Comparison of ENCODE assay signal across 8 cellular contexts in the genomic region with DNA sequence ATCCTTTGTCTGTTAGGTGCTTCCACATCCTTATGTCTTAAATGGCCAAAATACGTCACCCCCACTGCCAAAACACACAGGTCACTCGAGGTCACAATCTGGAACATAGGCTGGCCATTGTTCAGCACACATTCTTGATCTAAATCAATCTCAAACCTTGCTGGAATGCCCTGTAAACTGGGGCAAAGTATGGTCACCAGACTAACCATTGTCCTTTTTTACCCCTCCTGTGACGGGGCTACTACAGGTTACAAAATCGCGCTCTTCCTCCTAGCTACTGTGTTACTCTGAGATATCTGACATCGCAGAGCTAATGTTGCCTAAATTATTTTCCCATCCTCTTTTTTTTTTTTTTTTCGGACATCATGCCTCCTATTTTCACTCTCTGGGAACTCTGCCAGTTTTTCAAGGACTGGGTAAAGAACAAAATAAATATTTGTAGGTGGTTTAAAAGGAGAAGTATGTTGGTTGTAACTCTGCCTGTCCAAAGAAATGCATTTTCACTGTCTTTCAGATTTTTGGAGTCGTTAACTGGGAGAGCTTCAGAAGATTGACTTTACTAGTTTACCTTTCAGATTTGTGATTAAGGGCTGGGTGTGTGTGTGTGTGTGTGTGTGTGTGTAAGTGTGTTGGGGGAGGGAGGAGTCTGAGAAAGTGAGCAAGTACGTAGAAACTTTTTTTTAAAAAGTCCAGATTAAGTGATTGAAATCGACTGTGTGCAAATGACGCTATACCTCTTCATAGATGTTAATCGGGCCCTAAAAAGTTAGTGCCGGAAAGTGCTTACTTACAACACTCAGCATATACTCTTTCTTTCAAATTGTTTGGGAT. TPM values are rescaled to one million over a fixed set of nuclear protein-coding genes. Genes with fewer than 3 reads are reported as not detected.
DNase-seq lines count a peak whose midpoint lies in the region; ATAC-seq and TF ChIP-seq lines count a peak whose summit lies in the region.

No MANE protein-coding gene starts in this region.

- ATAC-seq in Panc1, result no peak
- no peak for ATAC-seq in HG03565 (IDR thresholded peaks at IDR 0.05; ENCODE audit: unreplicated experiment)
- no peak for ATAC-seq in HG02763 (IDR thresholded peaks at IDR 0.05; ENCODE audit: unreplicated experiment)

- no peak overlapping the region for H2AK5ac ChIP-seq in trophoblast cell (ENCODE audit: low read length)

- whole genome bisulfite sequencing in trophoblast cell (ENCODE audit: extremely low coverage, insufficient coverage, insufficient read length), result no CpG with 5 or more reads among the region's 13 CpGs

- H2AFZ ChIP-seq in trophoblast cell (ENCODE audit: insufficient read depth, low read length, poor library complexity), result no peak overlapping the region

- BruUV-seq in Panc1 (replicated peaks; lab: Mats Ljungman, UMichigan), result no TSS peak

- in situ Hi-C loops in Panc1 (cut with HindIII; ENCODE audit: low pct_unique_long_range_greater_than_20kb, low sequenced_read_pairs), result no loop called here

- H2BK12ac ChIP-seq in trophoblast cell (ENCODE audit: low read length), result peak overlapping the region; percentile 12

- H3K4me3 ChIP-seq in Panc1 (ENCODE audit: low read depth in 2 of 2, low read length in 2 of 2) (peak overlapping the region; percentile 47 to 54; a peak in 3 of 4 replicates), fibroblast of the aortic adventitia (ENCODE audit: low read depth, low read length) (no peak overlapping the region), trophoblast cell (ENCODE audit: low read depth, low read length) (no peak overlapping the region)

- H3K9me3 ChIP-seq in Panc1 (ENCODE audit: control insufficient read depth, insufficient read depth, low read depth, low read length) (no peaks in the 10 kb centered on the region), trophoblast cell (ENCODE audit: insufficient read depth, low read depth, low read length) (no peaks in the 10 kb centered on the region)

- peaks cover 30% of the 10 kb centered on the region for H3K79me1 ChIP-seq in trophoblast cell (ENCODE audit: low read length)

- peak overlapping the region; percentile 34; the same call in 1 of the 2 replicates for H3K27ac ChIP-seq in Panc1 (ENCODE audit: low read length)
- peak overlapping the region; percentile 98 for H3K27ac ChIP-seq in trophoblast cell (ENCODE audit: low read depth, low read length)

- H3K4me2 ChIP-seq in trophoblast cell (ENCODE audit: low read length), result peak overlapping the region; percentile 63

- H4K8ac ChIP-seq in trophoblast cell (ENCODE audit: low read depth, low read length), result no peak overlapping the region

- no peak overlapping the region for H3K23ac ChIP-seq in trophoblast cell (ENCODE audit: low read length)

- no peak overlapping the region for H3K9ac ChIP-seq in trophoblast cell (ENCODE audit: low read length)

- H3K36me3 ChIP-seq in Panc1 (ENCODE audit: control insufficient read depth, insufficient read depth, low read length) (no peaks in the 10 kb centered on the region), trophoblast cell (ENCODE audit: control insufficient read depth in 1 of 2, insufficient read depth in 2 of 2, low read length in 2 of 2) (no peaks in the 10 kb centered on the region)

- H2BK120ac ChIP-seq in trophoblast cell (ENCODE audit: insufficient read depth, low read length, poor library complexity), result peak overlapping the region; percentile 95

- H3K18ac ChIP-seq in trophoblast cell (ENCODE audit: low read length), result no peak overlapping the region

- peak overlapping the region; percentile 36 for H4K91ac ChIP-seq in trophoblast cell (ENCODE audit: low read depth, low read length)

- CTCF ChIA-PET in Panc1 (lab: Charles Lee), result interaction anchor here (0.6 kb wide), 1 partner anchor 138 kb away, joined by 3 read pairs; no protein-coding TSS in a partner anchor

- H3K4me1 ChIP-seq in Panc1 (ENCODE audit: control insufficient read depth, insufficient read depth, low read length) (peaks cover 13% of the 10 kb centered on the region), trophoblast cell (ENCODE audit: control insufficient read depth in 1 of 2, insufficient read depth in 2 of 2, low read length in 2 of 2) (peaks cover 11 to 20% of the 10 kb centered on the region in 2 experiments)

- intact Hi-C loops in Panc1 (cut with micrococcal nuclease; ENCODE audit: unreplicated experiment), result loop anchor here (10.0 kb wide), 1 partner anchor 297 kb away; no protein-coding TSS in a partner anchor

- TF ChIP-seq CTCF in Panc1 (IDR thresholded peaks at IDR 0.05) (no peak), fibroblast of the aortic adventitia (IDR thresholded peaks at IDR 0.05; ENCODE audit: insufficient read depth, low read length) (no peak)

- peak overlapping the region; percentile 7 for H3K14ac ChIP-seq in trophoblast cell (ENCODE audit: low read length)

- peaks cover 8% of the 10 kb centered on the region for H3K79me2 ChIP-seq in trophoblast cell (ENCODE audit: control insufficient read depth, insufficient read depth, low read length, poor library complexity)

- DNase-seq in ELF-1 (ENCODE audit: low read depth, low spot score), result peak; percentile 44
- no peak for DNase-seq in Panc1 (ENCODE audit: low read depth, low spot score)
- peak; percentile 25 for DNase-seq in fibroblast of the aortic adventitia (ENCODE audit: low read depth)
- peak; percentile 42 to 83 for DNase-seq in trophoblast cell
- DNase-seq in glomerular visceral epithelial cell (ENCODE audit: extremely low spot score), result no peak
- DNase-seq in iPS-NIHi11 (ENCODE audit: low spot score), result no peak

- H2BK5ac ChIP-seq in trophoblast cell (ENCODE audit: low read depth, low read length, poor library complexity), result peak overlapping the region; percentile 88

- POLR2A ChIA-PET in Panc1 (lab: Charles Lee), result no interaction called here

- no peak overlapping the region for H4K12ac ChIP-seq in trophoblast cell (ENCODE audit: low read depth, low read length)

- H3K27me3 ChIP-seq in Panc1 (ENCODE audit: control insufficient read depth, insufficient read depth, low read length), result no peaks in the 10 kb centered on the region
- no peaks in the 10 kb centered on the region for H3K27me3 ChIP-seq in trophoblast cell (ENCODE audit: insufficient read depth, low read length)

- H3K4ac ChIP-seq in trophoblast cell (ENCODE audit: low read depth, low read length), result no peak overlapping the region

RNA-seq across cellular contexts. Expression of gene KIAA1217, which starts 0.9 kb away (rescaled TPM):
- total RNA-seq in Panc1 (2021; ENCODE audit: unreplicated experiment), result 11.6 TPM
- polyA plus RNA-seq in Panc1 (2012; ENCODE audit: insufficient read length), result 8.2 TPM
- total RNA-seq in fibroblast of the aortic adventitia (ENCODE audit: low replicate concordance), result 3.6 and 12.5 TPM in 2 replicates
- 125 TPM in 2 replicates for polyA plus RNA-seq in trophoblast cell (2013)

Comparison
In these comparisons a context has a peak if more than half of its experiments do, and no peak if none do; other contexts are left out.
1. DNase-seq: peak in ELF-1 (single experiment), fibroblast of the aortic adventitia (single experiment) and trophoblast cell (2 of 2); none in Panc1 (single experiment), glomerular visceral epithelial cell (single experiment) and iPS-NIHi11 (single experiment).
2. H3K4me3 ChIP-seq: peak in Panc1 (2 of 2); none in fibroblast of the aortic adventitia (single experiment) and trophoblast cell (single experiment).